In the genomic region with DNA sequence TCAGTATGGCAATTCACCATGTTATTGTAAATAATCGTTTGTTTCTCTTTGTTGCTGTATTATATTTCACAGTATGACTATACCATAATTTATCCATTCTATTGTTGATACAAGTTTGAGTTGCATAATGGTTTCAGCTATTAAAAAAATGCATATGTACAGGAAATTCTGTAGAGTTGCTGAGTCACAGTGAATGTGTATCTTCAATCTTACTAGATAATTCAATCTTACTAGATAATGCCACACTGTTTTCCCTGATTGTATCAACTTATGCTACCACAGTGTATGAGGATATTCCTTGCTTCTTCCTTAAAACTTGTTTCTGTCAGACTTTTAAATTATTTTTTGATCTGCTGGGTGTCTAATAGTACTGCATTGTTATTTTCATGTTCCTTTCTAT, we compare ENCODE assay signal across 17 cellular contexts. TPM values are rescaled to one million over a fixed set of nuclear protein-coding genes. Genes with fewer than 3 reads are reported as not detected.
A peak's percentile ranks its signal among the peaks of the same experiment; 100 is the strongest.
DNase-seq lines count a peak whose midpoint lies in the region; ATAC-seq and TF ChIP-seq lines count a peak whose summit lies in the region.
"Had no signal": no experiment of that assay in that cellular context is flagged by ENCODE, and none has a peak within 500 bp of the region (broad histone marks: within the 10 kb centered on the region; RNA-seq: fewer than 3 reads in every experiment).

No MANE protein-coding gene starts in this region.

- peaks cover 24% of the 10 kb centered on the region for H3K36me3 Mint-ChIP-seq in CD4-positive, alpha-beta T cell (ENCODE audit: low read depth)
- H3K36me3 Mint-ChIP-seq in activated T-helper 17 cell treated with anti-CD3 and anti-CD28 coated beads, Interleukin-2, amount 50 U/mL, for 72 hours (ENCODE audit: low read depth) = peaks cover 20% of the 10 kb centered on the region
- H3K36me3 Mint-ChIP-seq: CD14-positive monocyte, naive B cell had no signal

- no peaks in the 10 kb centered on the region for H4K20me1 ChIP-seq in GM23248 (ENCODE audit: insufficient read depth)
- H4K20me1 ChIP-seq in MM.1S (ENCODE audit: insufficient read depth, low read length) = no peaks in the 10 kb centered on the region

- H3K36me3 ChIP-seq in GM23248 (ENCODE audit: low read depth) = no peaks in the 10 kb centered on the region
- H3K36me3 ChIP-seq in MM.1S (replicated peaks; ENCODE audit: insufficient read depth, low read length) = no peaks in the 10 kb centered on the region
- no peaks in the 10 kb centered on the region for H3K36me3 ChIP-seq in suprapubic skin
- H3K36me3 ChIP-seq: left lung, transverse colon had no signal

- H3K4me1 Mint-ChIP-seq in CD4-positive, alpha-beta T cell (ENCODE audit: low read depth) = peaks cover 40% of the 10 kb centered on the region
- H3K4me1 Mint-ChIP-seq in activated T-helper 17 cell treated with anti-CD3 and anti-CD28 coated beads, Interleukin-2, amount 50 U/mL, for 72 hours = peaks cover 25% of the 10 kb centered on the region

- H3K4me2 ChIP-seq in GM23248 (ENCODE audit: unreplicated experiment) = no peak overlapping the region
- no peak overlapping the region for H3K4me2 ChIP-seq in MM.1S (ENCODE audit: low read depth, low read length)

- POLR2A ChIA-PET in CD4-positive, alpha-beta T cell (lab: Charles Lee) = no interaction called here
- POLR2A ChIA-PET in GM10248 (lab: Yijun Ruan, JAX) = no interaction called here

- no peaks in the 10 kb centered on the region for H3K27me3 Mint-ChIP-seq in CD4-positive, alpha-beta T cell
- no peaks in the 10 kb centered on the region for H3K27me3 Mint-ChIP-seq in activated T-helper 17 cell treated with anti-CD3 and anti-CD28 coated beads, Interleukin-2, amount 50 U/mL, for 72 hours
- H3K27me3 Mint-ChIP-seq: activated B cell treated with CpG ODN at 0.5 μM for 24 hours; activated naive CD4-positive, alpha-beta T cell treated with anti-CD3 and anti-CD28 coated beads, Interleukin-2, amount 10 ng/mL, durations not matched to agents 7 days and 5 days had no signal

- no peak for TF ChIP-seq EP300 in suprapubic skin (IDR thresholded peaks at IDR 0.05)

- in situ Hi-C loops in GM23248 (cut with MboI) = no loop called here

- H3K4me1 ChIP-seq in GM23248 (ENCODE audit: insufficient read depth) (peaks cover 8% of the 10 kb centered on the region), MM.1S (ENCODE audit: low read length) (peaks cover 12% of the 10 kb centered on the region), suprapubic skin (peaks cover 21% of the 10 kb centered on the region)

- WGBS in GM23248 (ENCODE audit: low coverage in 1 of 2, low lambda C conversion rate in 2 of 2, missing lambda C conversion rate in 2 of 2), 2 experiments = 83 to 90% methylated on average over 1 of the region's 1 CpG
- WGBS in suprapubic skin = 63% methylated on average over 1 of the region's 1 CpG

- ATAC-seq in CD4-positive, alpha-beta T cell (ENCODE audit: poor library complexity) = no peak
- no peak for ATAC-seq in activated T-helper 17 cell treated with anti-CD3 and anti-CD28 coated beads, Interleukin-2, amount 50 U/mL, for 72 hours (replicated peaks)
- ATAC-seq: left lung had no signal

- no peak for TF ChIP-seq CTCF in CD4-positive, alpha-beta T cell (IDR thresholded peaks at IDR 0.05)
- no peak for TF ChIP-seq CTCF in fibroblast of villous mesenchyme (IDR thresholded peaks at IDR 0.05; ENCODE audit: insufficient read depth, low read depth, low read length)
- TF ChIP-seq CTCF in MM.1S (IDR thresholded peaks at IDR 0.05; ENCODE audit: low read length) = no peak
- TF ChIP-seq CTCF in GM10248 (IDR thresholded peaks at IDR 0.05; ENCODE audit: control extremely low read depth, extremely low read depth, low read depth, missing control alignments) = no peak
- TF ChIP-seq CTCF in suprapubic skin (IDR thresholded peaks at IDR 0.05) = no peak

- H3K27ac ChIP-seq in CD4-positive, alpha-beta T cell (ENCODE audit: low read depth, low read length) = no peak overlapping the region
- H3K27ac ChIP-seq in GM23248 = no peak overlapping the region
- no peak overlapping the region for H3K27ac ChIP-seq in MM.1S (ENCODE audit: low read length)
- H3K27ac ChIP-seq in suprapubic skin = no peak overlapping the region
- H3K27ac ChIP-seq: left lung, transverse colon had no signal

- no peak overlapping the region for H3K27ac Mint-ChIP-seq in CD4-positive, alpha-beta T cell
- peak overlapping the region; percentile 75 for H3K27ac Mint-ChIP-seq in activated T-helper 17 cell treated with anti-CD3 and anti-CD28 coated beads, Interleukin-2, amount 50 U/mL, for 72 hours
- H3K27ac Mint-ChIP-seq: activated B cell treated with CpG ODN at 0.5 μM for 24 hours; activated naive CD4-positive, alpha-beta T cell treated with anti-CD3 and anti-CD28 coated beads, Interleukin-2, amount 10 ng/mL, durations not matched to agents 7 days and 5 days; naive B cell had no signal

- 0 out of 2 replicates have a peak, but pooled peaks cover 9% of the 10 kb centered on the region for H3F3A ChIP-seq in GM23248 (ENCODE audit: insufficient read depth)
- peaks cover 23% of the 10 kb centered on the region for H3F3A ChIP-seq in MM.1S (ENCODE audit: insufficient read depth, low read length)

- no peak overlapping the region for H3K4me3 ChIP-seq in GM23248
- H3K4me3 ChIP-seq in fibroblast of villous mesenchyme (ENCODE audit: low read depth, low read length) = no peak overlapping the region
- H3K4me3 ChIP-seq in MM.1S (ENCODE audit: low read length) = no peak overlapping the region
- H3K4me3 ChIP-seq in suprapubic skin = no peak overlapping the region
- H3K4me3 ChIP-seq: left lung, transverse colon had no signal

- no peaks in the 10 kb centered on the region for H3K9me3 Mint-ChIP-seq in CD4-positive, alpha-beta T cell
- no peaks in the 10 kb centered on the region for H3K9me3 Mint-ChIP-seq in activated T-helper 17 cell treated with anti-CD3 and anti-CD28 coated beads, Interleukin-2, amount 50 U/mL, for 72 hours
- H3K9me3 Mint-ChIP-seq: activated B cell treated with CpG ODN at 0.5 μM for 24 hours; activated naive CD4-positive, alpha-beta T cell treated with anti-CD3 and anti-CD28 coated beads, Interleukin-2, amount 10 ng/mL, durations not matched to agents 7 days and 5 days; CD14-positive monocyte; naive B cell had no signal

- H2AFZ ChIP-seq in GM23248 = no peak overlapping the region
- H2AFZ ChIP-seq in MM.1S (ENCODE audit: low read length) = no peak overlapping the region

- H3K9me2 ChIP-seq in GM23248 (ENCODE audit: insufficient read depth) = no peaks in the 10 kb centered on the region
- no peaks in the 10 kb centered on the region for H3K9me2 ChIP-seq in MM.1S (replicated peaks; ENCODE audit: insufficient read depth, low read length)

- no peaks in the 10 kb centered on the region for H3K9me3 ChIP-seq in CD4-positive, alpha-beta T cell (ENCODE audit: control insufficient read depth, low read length)
- H3K9me3 ChIP-seq in GM23248 (ENCODE audit: low read depth) = no peaks in the 10 kb centered on the region
- H3K9me3 ChIP-seq in MM.1S (replicated peaks; ENCODE audit: insufficient read depth, low read length) = no peaks in the 10 kb centered on the region
- H3K9me3 ChIP-seq in suprapubic skin = no peaks in the 10 kb centered on the region
- H3K9me3 ChIP-seq: left lung, transverse colon had no signal

- peak overlapping the region; percentile 16 for H3K4me3 Mint-ChIP-seq in CD4-positive, alpha-beta T cell
- peak overlapping the region; percentile 62 for H3K4me3 Mint-ChIP-seq in activated T-helper 17 cell treated with anti-CD3 and anti-CD28 coated beads, Interleukin-2, amount 50 U/mL, for 72 hours
- H3K4me3 Mint-ChIP-seq: activated B cell treated with CpG ODN at 0.5 μM for 24 hours; activated naive CD4-positive, alpha-beta T cell treated with anti-CD3 and anti-CD28 coated beads, Interleukin-2, amount 10 ng/mL, durations not matched to agents 7 days and 5 days; CD14-positive monocyte had no signal

- TF ChIP-seq POLR2A in suprapubic skin (IDR thresholded peaks at IDR 0.05) = no peak

- H3K27me3 ChIP-seq in CD4-positive, alpha-beta T cell (ENCODE audit: control insufficient read depth, insufficient read depth, low read length) = no peaks in the 10 kb centered on the region
- H3K27me3 ChIP-seq in GM23248 (replicated peaks; ENCODE audit: insufficient read depth) (no peaks in the 10 kb centered on the region), MM.1S (replicated peaks; ENCODE audit: insufficient read depth, low read length) (no peaks in the 10 kb centered on the region), suprapubic skin (no peaks in the 10 kb centered on the region)
- H3K27me3 ChIP-seq: left lung, transverse colon had no signal

- H3K9ac ChIP-seq in GM23248 (no peak overlapping the region), MM.1S (ENCODE audit: low read length) (no peak overlapping the region)

- peaks cover 19% of the 10 kb centered on the region for H3K79me2 ChIP-seq in GM23248 (ENCODE audit: insufficient read depth)
- peaks cover 20% of the 10 kb centered on the region for H3K79me2 ChIP-seq in MM.1S (ENCODE audit: low read length)

- intact Hi-C loops in CD4-positive, alpha-beta T cell (cut with DNase I, micrococcal nuclease) = loop anchor here (5.0 to 10.0 kb wide), 6 partner anchors 38 to 1133 kb away; a partner anchor contains a TSS

- CTCF ChIA-PET in CD4-positive, alpha-beta T cell (lab: Charles Lee) = interaction anchor here (0.8 to 1.3 kb wide), 3 partner anchors 12 to 60 kb away, joined by 3 to 5 read pairs (median 3); no protein-coding TSS in a partner anchor
- CTCF ChIA-PET in GM10248 (lab: Yijun Ruan, JAX) = no interaction called here

- DNase-seq in CD4-positive, alpha-beta T cell = no peak
- DNase-seq in GM23248 = peak; percentile 19
- peak; percentile 34 for DNase-seq in fibroblast of villous mesenchyme (ENCODE audit: low read depth)
- DNase-seq in MM.1S = no peak
- DNase-seq in mesenteric fat pad (ENCODE audit: low spot score) = no peak
- DNase-seq in GM10248 (ENCODE audit: extremely low spot score) = no peak
- no peak for DNase-seq in suprapubic skin (ENCODE audit: low spot score in 2 of 2)
- DNase-seq: activated B cell treated with CpG ODN at 0.5 μM for 24 hours; activated naive CD4-positive, alpha-beta T cell treated with anti-CD3 and anti-CD28 coated beads, Interleukin-2, amount 10 ng/mL, durations not matched to agents 7 days and 5 days; left lung; naive B cell; NCI-H1105 treated with DMSO at 0.1 percent for 48 hours; NCI-H2171 treated with DMSO at 0.1 percent for 48 hours; stimulated activated CD4-positive, alpha-beta T cell treated with anti-CD3 and anti-CD28 coated beads, Interleukin-2, amount 100 ng/mL, for 24 hours; transverse colon had no signal

RNA-seq across cellular contexts. Expression of a gene that starts 3.5 kb away (rescaled TPM):
- 10 to 100 TPM; 10.0 to 12.2 TPM for total RNA-seq in CD4-positive, alpha-beta T cell
- 5.4 and 28.3 TPM in 2 replicates for total RNA-seq in GM23248 (2014; rRNA removed; shearing (Covaris generic))
- 44.7 and 52.2 TPM in 2 replicates for polyA plus RNA-seq in GM23248 (2016; fragmentation: Nextera tagmentation; extraction: Ambion mirVana)
- 10 to 100 TPM; 55.6 to 76.4 TPM for total RNA-seq in activated T-helper 17 cell treated with anti-CD3 and anti-CD28 coated beads, Interleukin-2, amount 50 U/mL, for 72 hours
- total RNA-seq in fibroblast of villous mesenchyme (20.3 and 22.0 TPM in 2 replicates), mesenteric fat pad (28.0 TPM), suprapubic skin (10 to 100 TPM in 3 of 4 donors, 1 to 10 TPM in 1; 8.6 to 21.4 (median 16.3) TPM)

Comparison
In these comparisons a context has a peak if more than half of its experiments do, and no peak if none do; other contexts are left out.
1. DNase-seq: peak in GM23248 (single experiment) and fibroblast of villous mesenchyme (single experiment); none in CD4-positive, alpha-beta T cell (0 of 10), MM.1S (single experiment), mesenteric fat pad (single experiment), GM10248 (single experiment) and suprapubic skin (0 of 2).